8 cellular contexts compared by ENCODE assay signal in genomic region chr1:14924455-14925325, GRCh38.
DNase-seq lines count a peak whose midpoint lies in the region; ATAC-seq and TF ChIP-seq lines count a peak whose summit lies in the region.

No MANE protein-coding gene starts in this region.

- H3K9me2 ChIP-seq in SK-N-SH, result no peaks in the 10 kb centered on the region

- POLR2A ChIA-PET in SK-N-SH (lab: Yijun Ruan, JAX), result no interaction called here

- no peaks in the 10 kb centered on the region for H3K36me3 ChIP-seq in GM06990 (ENCODE audit: control insufficient read depth, insufficient read depth, low read length)
- no peaks in the 10 kb centered on the region for H3K36me3 ChIP-seq in SK-N-SH (replicated peaks in 1 of 2; ENCODE audit: control insufficient read depth in 1 of 2, insufficient read depth in 2 of 2, low read length in 1 of 2)
- no peaks in the 10 kb centered on the region for H3K36me3 ChIP-seq in duodenal mucosa (ENCODE audit: control insufficient read depth in 1 of 2, insufficient read depth in 2 of 2, low read length in 2 of 2)
- H3K36me3 ChIP-seq in right lobe of liver, result no peaks in the 10 kb centered on the region
- H3K36me3 ChIP-seq in subcutaneous abdominal adipose tissue (ENCODE audit: control insufficient read depth in 5 of 5, insufficient read depth in 5 of 5, low read length in 5 of 5), result no peaks in the 10 kb centered on the region

- H3K4me3 ChIP-seq in GM06990 (replicated peaks; ENCODE audit: low read depth, low read length) (peak overlapping the region; percentile 41), SK-N-SH (ENCODE audit: low read depth in 2 of 2, low read length in 1 of 2) (peak overlapping the region; percentile 71 to 88), duodenal mucosa (ENCODE audit: low read depth in 1 of 2, low read length in 2 of 2) (peak overlapping the region; percentile 49 to 58), right lobe of liver (peak overlapping the region; percentile 44 to 57 (median 52)), subcutaneous abdominal adipose tissue (ENCODE audit: low read depth in 1 of 5, low read length in 5 of 5) (peak overlapping the region; percentile 71 to 81 (median 74))

- H2AFZ ChIP-seq in SK-N-SH (ENCODE audit: low read depth), result peak overlapping the region; percentile 81

- WGBS in SK-N-SH (ENCODE audit: low lambda C conversion rate), result 4% methylated on average over 19 of the region's 93 CpGs
- 0% methylated on average over 6 of the region's 93 CpGs for WGBS in right lobe of liver (ENCODE audit: insufficient coverage, low coverage, low lambda C conversion rate, missing lambda C conversion rate)

- CTCF ChIA-PET in SK-N-SH (lab: Yijun Ruan, JAX), result interaction anchor here (0.6 to 7.1 kb wide), 4 partner anchors 10 to 372 kb away, joined by 3 to 44 read pairs (median 3); no protein-coding TSS in a partner anchor

- intact Hi-C loops in right lobe of liver (cut with DNase I), result no loop called here

- H3K9me3 ChIP-seq in SK-N-SH, result no peaks in the 10 kb centered on the region
- H3K9me3 ChIP-seq in duodenal mucosa (ENCODE audit: control insufficient read depth in 1 of 2, low read length in 2 of 2), result no peaks in the 10 kb centered on the region
- H3K9me3 ChIP-seq in right lobe of liver, result no peaks in the 10 kb centered on the region
- H3K9me3 ChIP-seq in subcutaneous abdominal adipose tissue (ENCODE audit: control insufficient read depth in 5 of 5, low read length in 5 of 5), result no peaks in the 10 kb centered on the region

- DNase-seq in GM06990 (ENCODE audit: extremely low read depth, insufficient read length) (peak; percentile 22), SK-N-SH (peak; percentile 90), right lobe of liver (peak in 2 of 3 donors; percentile 57 to 65)

- H3K27me3 ChIP-seq in GM06990 (replicated peaks; ENCODE audit: control insufficient read depth, insufficient read depth, low read length) (peaks cover 8% of the 10 kb centered on the region), SK-N-SH (ENCODE audit: insufficient read depth) (no peaks in the 10 kb centered on the region), duodenal mucosa (ENCODE audit: control insufficient read depth in 1 of 2, insufficient read depth in 2 of 2, low read length in 2 of 2) (peaks cover 20 to 31% of the 10 kb centered on the region in 2 donors), right lobe of liver (peaks cover 0 to 13% of the 10 kb centered on the region in 2 donors), subcutaneous abdominal adipose tissue (ENCODE audit: control insufficient read depth in 5 of 5, insufficient read depth in 4 of 5, low read length in 5 of 5) (peaks cover 0 to 2% (median 0%) of the 10 kb centered on the region in 5 donors)

- peak overlapping the region; percentile 99 for H3K4me2 ChIP-seq in SK-N-SH

- TF ChIP-seq RAD21 in SK-N-SH (IDR thresholded peaks at IDR 0.05; ENCODE audit: low read length), result peak; percentile 50

- no peaks in the 10 kb centered on the region; the same call in 1 of the 2 replicates for H4K20me1 ChIP-seq in SK-N-SH (ENCODE audit: insufficient read depth)

- H3K79me2 ChIP-seq in SK-N-SH (ENCODE audit: insufficient read depth), result peaks cover 42% of the 10 kb centered on the region

- H3K9ac ChIP-seq in SK-N-SH, result peak overlapping the region; percentile 71
- H3K9ac ChIP-seq in duodenal mucosa (ENCODE audit: low read depth in 1 of 2, low read length in 2 of 2), result peak overlapping the region in 1 of 2 donors; percentile 49
- H3K9ac ChIP-seq in subcutaneous abdominal adipose tissue (ENCODE audit: low read length in 5 of 5), result peak overlapping the region in 3 of 5 donors; percentile 33 to 74 (median 42)

- ATAC-seq in right lobe of liver, result peak; percentile 43 to 73 (median 46)
- ATAC-seq in GM21515 (IDR thresholded peaks at IDR 0.05; ENCODE audit: unreplicated experiment), result no peak
- no peak for ATAC-seq in GM21367 (IDR thresholded peaks at IDR 0.05; ENCODE audit: unreplicated experiment)

- TF ChIP-seq CTCF in 22Rv1 (IDR thresholded peaks at IDR 0.05) (peak; percentile 42), GM06990 (IDR thresholded peaks at IDR 0.05; ENCODE audit: insufficient read depth, low read length, poor library complexity, severe bottlenecking) (no peak), SK-N-SH (IDR thresholded peaks at IDR 0.05) (no peak), right lobe of liver (IDR thresholded peaks at IDR 0.05) (peak in 1 of 4 donors; percentile 45)

- TF ChIP-seq POLR2A in right lobe of liver (IDR thresholded peaks at IDR 0.05), result no peak

- TF ChIP-seq EP300 in SK-N-SH (IDR thresholded peaks at IDR 0.05; ENCODE audit: borderline replicate concordance in 1 of 2, low read depth in 1 of 2, low read length in 1 of 2), result no peak

- no peak overlapping the region for H3K27ac ChIP-seq in 22Rv1
- peak overlapping the region in 1 of 2 experiments; percentile 50; a peak in 2 of 4 replicates for H3K27ac ChIP-seq in SK-N-SH (ENCODE audit: low read depth in 2 of 2, low read length in 1 of 2)
- no peak overlapping the region for H3K27ac ChIP-seq in duodenal mucosa (ENCODE audit: low read depth, low read length)
- peak overlapping the region in 1 of 3 donors; percentile 54 for H3K27ac ChIP-seq in right lobe of liver
- no peak overlapping the region for H3K27ac ChIP-seq in subcutaneous abdominal adipose tissue (ENCODE audit: low read depth, low read length)

- H3F3A ChIP-seq in SK-N-SH (replicated peaks; ENCODE audit: insufficient read depth), result no peaks in the 10 kb centered on the region

- H3K4me1 ChIP-seq in SK-N-SH (ENCODE audit: control insufficient read depth in 1 of 2, insufficient read depth in 2 of 2, low read depth in 1 of 2, low read length in 1 of 2), result peaks cover 0 to 11% of the 10 kb centered on the region in 2 experiments; a peak in 2 of 4 replicates
- H3K4me1 ChIP-seq in duodenal mucosa (ENCODE audit: control insufficient read depth in 1 of 2, insufficient read depth in 2 of 2, low read length in 2 of 2), result peaks cover 11 to 14% of the 10 kb centered on the region in 2 donors
- H3K4me1 ChIP-seq in right lobe of liver, result peaks cover 0 to 14% (median 0%) of the 10 kb centered on the region in 4 donors
- H3K4me1 ChIP-seq in subcutaneous abdominal adipose tissue (ENCODE audit: control insufficient read depth in 5 of 5, insufficient read depth in 5 of 5, low read length in 5 of 5), result peaks cover 3 to 40% (median 29%) of the 10 kb centered on the region in 5 donors

TF ChIP-seq in SK-N-SH, 30 proteins besides CTCF, POLR2A, EP300 and RAD21:
- TF ChIP-seq SMC3 (IDR thresholded peaks at IDR 0.05; ENCODE audit: low read depth, low read length), result peak; percentile 41
- no peak for TF ChIP-seq PBX3 (IDR thresholded peaks at IDR 0.05)
- no peak for TF ChIP-seq SIN3A (IDR thresholded peaks at IDR 0.05; ENCODE audit: borderline replicate concordance, low read depth, low read length)
- no peak for TF ChIP-seq NRF1 (IDR thresholded peaks at IDR 0.05; ENCODE audit: low read depth, low read length)
- TF ChIP-seq TAF1 (IDR thresholded peaks at IDR 0.05; ENCODE audit: borderline replicate concordance, low read depth, low read length), result no peak

Comparison
In these comparisons a context has a peak if more than half of its experiments do, and no peak if none do; other contexts are left out.
1. DNase-seq: peak in every context shown above with its lines; median percentile 90 in SK-N-SH; 61 in right lobe of liver; 22 in GM06990.
2. ATAC-seq: peak in right lobe of liver (4 of 4); none in GM21515 (single experiment) and GM21367 (single experiment).
3. Peak in every context shown above with its lines, with median percentiles within 50 percentile points of each other: H3K4me3 ChIP-seq.